21 cellular contexts compared by ENCODE assay signal in genomic region chr2:231332872-231333500, GRCh38.
A peak's percentile ranks its signal among the peaks of the same experiment; 100 is the strongest.
DNase-seq lines count a peak whose midpoint lies in the region; FAIRE-seq and TF ChIP-seq lines count a peak whose summit lies in the region.
"Had no signal": no experiment of that assay in that cellular context is flagged by ENCODE, and none has a peak within 500 bp of the region (broad histone marks: within the 10 kb centered on the region; RNA-seq: fewer than 3 reads in every experiment).

No MANE protein-coding gene starts in this region.

- H3K79me2 ChIP-seq in mammary epithelial cell (ENCODE audit: insufficient read depth, low read length) (no peaks in the 10 kb centered on the region), endothelial cell of umbilical vein (ENCODE audit: control insufficient read depth, insufficient read depth, low read length) (no peaks in the 10 kb centered on the region)

- H3K36me3 Mint-ChIP-seq in MCF 10A (ENCODE audit: insufficient read depth, unreplicated experiment): peaks cover 11% of the 10 kb centered on the region

- peak; percentile 31 for DNase-seq in mammary epithelial cell
- no peak for DNase-seq in MCF 10A (ENCODE audit: unreplicated experiment)
- peak; percentile 23 for DNase-seq in RCC 7860 (ENCODE audit: low spot score)
- no peak for DNase-seq in endothelial cell of umbilical vein (ENCODE audit: low read depth, low spot score)
- peak; percentile 63 for DNase-seq in posterior vena cava (ENCODE audit: low spot score)
- DNase-seq in NCI-H510A treated with DMSO at 0.1 percent for 48 hours (lab: John Stamatoyannopoulos, UW): no peak
- DNase-seq in NCI-H187 treated with DMSO at 0.1 percent for 48 hours (lab: John Stamatoyannopoulos, UW): no peak
- DNase-seq in SHP77 treated with DMSO at 0.1 percent for 48 hours (lab: John Stamatoyannopoulos, UW): no peak
- DNase-seq: BE2C; Calu3; CD4-positive, alpha-beta T cell; DMS53; GOT3; NCI-H1105; NCI-H1694; NCI-H2107; NCI-H526 treated with DMSO at 0.1 percent for 48 hours had no signal

- H3K9me3 ChIP-seq in mammary epithelial cell (replicated peaks; ENCODE audit: insufficient read depth, low read length) (no peaks in the 10 kb centered on the region), endothelial cell of umbilical vein (replicated peaks; ENCODE audit: control insufficient read depth, insufficient read depth, low read length) (no peaks in the 10 kb centered on the region)
- H3K9me3 ChIP-seq: BE2C, MG63 had no signal

- POLR2A ChIA-PET in MCF 10A (lab: Yijun Ruan, JAX): no interaction called here
- POLR2A ChIA-PET in endothelial cell of umbilical vein (lab: Charles Lee): no interaction called here

- H3K9me3 Mint-ChIP-seq in MCF 10A (ENCODE audit: unreplicated experiment): no peaks in the 10 kb centered on the region
- H3K9me3 Mint-ChIP-seq: CD4-positive, alpha-beta T cell had no signal

- H3K4me3 Mint-ChIP-seq in MCF 10A (ENCODE audit: unreplicated experiment): no peak overlapping the region
- H3K4me3 Mint-ChIP-seq: CD4-positive, alpha-beta T cell had no signal

- no peak overlapping the region for H3K27ac Mint-ChIP-seq in MCF 10A (ENCODE audit: low read depth, unreplicated experiment)
- H3K27ac Mint-ChIP-seq: CD4-positive, alpha-beta T cell had no signal

- no peaks in the 10 kb centered on the region for H3K27me3 Mint-ChIP-seq in MCF 10A (ENCODE audit: insufficient read depth, unreplicated experiment)
- H3K27me3 Mint-ChIP-seq: CD4-positive, alpha-beta T cell had no signal

- TF ChIP-seq CTCF in mammary epithelial cell (conservative IDR thresholded peaks at IDR 0.05 in 1 of 2, IDR thresholded peaks at IDR 0.05 in 1 of 2; ENCODE audit: extremely low read depth in 1 of 2, insufficient read depth in 1 of 2, low read depth in 1 of 2, low read length in 2 of 2): no peak
- TF ChIP-seq CTCF in MCF 10A (IDR thresholded peaks at IDR 0.05; ENCODE audit: unreplicated experiment): no peak
- no peak for TF ChIP-seq CTCF in endothelial cell of umbilical vein (IDR thresholded peaks at IDR 0.05; ENCODE audit: extremely low read depth in 1 of 2, insufficient read depth in 1 of 2, low read depth in 1 of 2, low read length in 2 of 2)

- dilution Hi-C loops in mammary epithelial cell (cut with HindIII; ENCODE audit: low sequenced_read_pairs): loop anchor here (5.0 kb wide), 1 partner anchor 34 kb away; no protein-coding TSS in a partner anchor
- dilution Hi-C loops in endothelial cell of umbilical vein (cut with MboI; ENCODE audit: extremely low pct_ligation_motif_present, low sequenced_read_pairs): no loop called here

- H3K27me3 ChIP-seq in mammary epithelial cell (ENCODE audit: insufficient read depth, low read length): no peaks in the 10 kb centered on the region
- H3K27me3 ChIP-seq in endothelial cell of umbilical vein (ENCODE audit: control insufficient read depth in 2 of 2, insufficient read depth in 2 of 2, low read length in 2 of 2): no peaks in the 10 kb centered on the region
- H3K27me3 ChIP-seq: BE2C, MG63 had no signal

- H3K9ac ChIP-seq in mammary epithelial cell (ENCODE audit: insufficient read depth, low read length): no peak overlapping the region
- H3K9ac ChIP-seq in endothelial cell of umbilical vein (replicated peaks; ENCODE audit: extremely low read depth, insufficient read depth, low read length): no peak overlapping the region
- H3K9ac ChIP-seq: KMS-11 had no signal

- H4K20me1 ChIP-seq in mammary epithelial cell (ENCODE audit: insufficient read depth, low read length): no peaks in the 10 kb centered on the region
- H4K20me1 ChIP-seq in endothelial cell of umbilical vein (replicated peaks; ENCODE audit: control insufficient read depth, extremely low read depth, insufficient read depth, low read length): no peaks in the 10 kb centered on the region

- H3K4me1 Mint-ChIP-seq in MCF 10A (ENCODE audit: insufficient read depth, unreplicated experiment): no peaks in the 10 kb centered on the region

- CTCF ChIA-PET in mammary epithelial cell (lab: Charles Lee; ENCODE audit: low non-redundant PET): no interaction called here
- CTCF ChIA-PET in MCF 10A (lab: Yijun Ruan, JAX): no interaction called here
- CTCF ChIA-PET in endothelial cell of umbilical vein (lab: Charles Lee): no interaction called here

- H3K4me1 ChIP-seq in mammary epithelial cell (ENCODE audit: insufficient read depth, low read length): peaks cover 7% of the 10 kb centered on the region
- H3K4me1 ChIP-seq in endothelial cell of umbilical vein (ENCODE audit: control insufficient read depth, extremely low read depth, insufficient read depth, low read length): peaks cover 11% of the 10 kb centered on the region

- H3K4me2 ChIP-seq in mammary epithelial cell (ENCODE audit: insufficient read depth, low read depth, low read length) (no peak overlapping the region), endothelial cell of umbilical vein (ENCODE audit: insufficient read depth, low read length) (no peak overlapping the region)
- H3K4me2 ChIP-seq: KMS-11 had no signal

- no peak overlapping the region for H3K4me3 ChIP-seq in mammary epithelial cell (replicated peaks in 1 of 3; ENCODE audit: insufficient read depth in 1 of 3, low read depth in 2 of 3, low read length in 3 of 3)
- H3K4me3 ChIP-seq in endothelial cell of umbilical vein (replicated peaks in 1 of 3; ENCODE audit: insufficient read depth in 1 of 3, low read depth in 1 of 3, low read length in 3 of 3): no peak overlapping the region
- H3K4me3 ChIP-seq: MG63 had no signal

- H3K27ac ChIP-seq in mammary epithelial cell (ENCODE audit: insufficient read depth, low read depth, low read length) (no peak overlapping the region), endothelial cell of umbilical vein (ENCODE audit: insufficient read depth, low read depth, low read length) (no peak overlapping the region)
- H3K27ac ChIP-seq: 22Rv1, KMS-11 had no signal

- H3K9me1 ChIP-seq in endothelial cell of umbilical vein (replicated peaks; ENCODE audit: control insufficient read depth, extremely low read depth, insufficient read depth, low read length): no peaks in the 10 kb centered on the region

- FAIRE-seq in RCC 7860 (lab: Jason Lieb, UNC) (no peak), endothelial cell of umbilical vein (lab: Jason Lieb, UNC) (no peak)
- FAIRE-seq: HepG2 had no signal

- WGBS in mammary epithelial cell (ENCODE audit: low coverage, missing lambda C conversion rate): 83% methylated on average over 9 of the region's 9 CpGs

- intact Hi-C loops in mammary epithelial cell (cut with micrococcal nuclease) (no loop called here), MCF 10A (cut with micrococcal nuclease) (no loop called here), endothelial cell of umbilical vein (cut with micrococcal nuclease) (no loop called here), posterior vena cava (cut with DNase I) (no loop called here)

- H3K36me3 ChIP-seq in mammary epithelial cell (ENCODE audit: insufficient read depth, low read length) (no peaks in the 10 kb centered on the region), endothelial cell of umbilical vein (ENCODE audit: control insufficient read depth in 2 of 2, extremely low read depth in 1 of 2, insufficient read depth in 2 of 2, low read length in 2 of 2) (peaks cover 0 to 2% of the 10 kb centered on the region in 2 experiments)
- H3K36me3 ChIP-seq: BE2C, MG63 had no signal

- in situ Hi-C loops in mammary epithelial cell (cut with MboI; ENCODE audit: low sequenced_read_pairs in 2 of 2): no loop called here

- no TSS peak for BruUV-seq in mammary epithelial cell (replicated peaks; lab: Mats Ljungman, UMichigan)
- no TSS peak for BruUV-seq in MCF 10A (replicated peaks; lab: Mats Ljungman, UMichigan)
- no TSS peak for BruUV-seq in endothelial cell of umbilical vein (replicated peaks; lab: Mats Ljungman, UMichigan)

- TF ChIP-seq POLR2A in endothelial cell of umbilical vein (IDR thresholded peaks at IDR 0.05; ENCODE audit: low read depth, low read length): no peak

- H2AFZ ChIP-seq in mammary epithelial cell (ENCODE audit: low read depth, low read length) (no peak overlapping the region), endothelial cell of umbilical vein (ENCODE audit: low read depth, low read length) (no peak overlapping the region)

TF ChIP-seq in endothelial cell of umbilical vein, 7 proteins besides CTCF, POLR2A, EP300 and RAD21:
- TF ChIP-seq MAX (IDR thresholded peaks at IDR 0.05; ENCODE audit: insufficient read depth, insufficient read length) (no peak), FOS (IDR thresholded peaks at IDR 0.05; ENCODE audit: borderline replicate concordance, insufficient read depth, low read length) (peak; percentile 7), MYC (IDR thresholded peaks at IDR 0.05; ENCODE audit: low read depth, low read length) (no peak)

Comparison
In these comparisons a context has a peak if more than half of its experiments do, and no peak if none do; other contexts are left out.
1. DNase-seq: peak in mammary epithelial cell (single experiment), RCC 7860 (single experiment) and posterior vena cava (single experiment); none in MCF 10A (single experiment), endothelial cell of umbilical vein (single experiment), NCI-H510A treated with DMSO at 0.1 percent for 48 hours (single experiment), NCI-H187 treated with DMSO at 0.1 percent for 48 hours (single experiment) and SHP77 treated with DMSO at 0.1 percent for 48 hours (single experiment).